ENCODE assay signal across 9 cellular contexts in the genomic region with DNA sequence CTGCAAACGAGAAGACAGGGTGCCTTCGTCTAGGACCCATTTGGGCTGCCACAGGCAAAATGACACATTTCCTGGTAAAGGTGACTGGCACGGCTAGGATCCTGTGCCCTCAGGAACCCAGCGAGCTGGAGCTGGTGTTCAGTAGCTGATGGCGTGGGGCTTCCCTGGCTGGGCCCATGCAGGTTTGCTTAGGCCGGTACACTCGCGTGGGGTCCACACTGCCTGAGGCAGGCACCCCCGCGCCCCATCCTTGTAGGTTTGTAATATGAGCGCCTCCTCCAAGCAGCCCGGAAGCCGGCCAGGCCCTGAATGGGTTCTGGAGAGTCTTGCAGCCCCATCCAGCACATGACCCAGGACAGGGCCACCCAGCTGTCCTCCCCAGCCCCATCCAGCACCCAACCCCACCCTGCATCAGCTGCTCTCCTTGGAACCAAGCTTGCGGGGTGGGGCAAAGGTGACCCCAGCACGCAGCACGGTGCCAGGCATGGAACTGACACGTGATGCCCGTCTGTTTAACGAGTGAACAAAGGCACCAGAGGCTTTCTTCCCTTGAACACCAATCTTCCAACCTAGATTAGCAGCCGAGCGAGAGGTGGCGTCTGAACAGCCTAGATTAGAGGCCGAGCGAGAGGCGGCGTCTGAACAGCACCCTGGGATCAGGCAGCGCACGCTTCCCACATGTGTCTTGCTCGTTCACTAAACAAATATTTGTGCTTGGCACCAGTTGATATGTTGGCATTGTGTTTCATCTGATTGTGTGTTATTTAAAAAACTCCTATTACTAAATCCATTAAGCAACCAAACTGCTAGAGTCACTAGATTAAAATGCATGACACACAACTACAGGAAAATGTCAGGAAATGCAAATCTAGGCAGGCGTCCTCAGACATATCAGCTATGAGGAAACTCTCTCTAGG.
DNase-seq lines count a peak whose midpoint lies in the region; ATAC-seq lines count a peak whose summit lies in the region.
"Had no signal": no experiment of that assay in that cellular context is flagged by ENCODE, and none has a peak within 500 bp of the region (broad histone marks: within the 10 kb centered on the region; RNA-seq: fewer than 3 reads in every experiment).

No MANE protein-coding gene starts in this region.

- H3K9me3 ChIP-seq in esophagus (ENCODE audit: control insufficient read depth in 2 of 2, insufficient read depth in 1 of 2, low read depth in 1 of 2, low read length in 1 of 2) (peaks cover 0 to 8% of the 10 kb centered on the region in 2 donors), trophoblast cell (ENCODE audit: insufficient read depth, low read depth, low read length) (peaks cover 8% of the 10 kb centered on the region)

- H3K9ac ChIP-seq in trophoblast cell (ENCODE audit: low read length) = no peak overlapping the region

- no peak overlapping the region for H3K23ac ChIP-seq in trophoblast cell (ENCODE audit: low read length)

- no peaks in the 10 kb centered on the region for H3K27me3 ChIP-seq in esophagus (ENCODE audit: control insufficient read depth in 1 of 2, insufficient read depth in 2 of 2, low read length in 2 of 2)
- no peaks in the 10 kb centered on the region for H3K27me3 ChIP-seq in trophoblast cell (ENCODE audit: insufficient read depth, low read length)

- H2AK5ac ChIP-seq in trophoblast cell (ENCODE audit: low read length) = no peak overlapping the region

- no peak overlapping the region for H3K4me3 Mint-ChIP-seq in activated CD4-positive, alpha-beta T cell treated with anti-CD3 and anti-CD28 coated beads for 36 hours

- H3K79me1 ChIP-seq in trophoblast cell (ENCODE audit: low read length) = no peaks in the 10 kb centered on the region

- H3K27ac ChIP-seq in esophagus (ENCODE audit: low read depth in 2 of 2, low read length in 1 of 2) (peak overlapping the region; percentile 39 to 66), trophoblast cell (ENCODE audit: low read depth, low read length) (no peak overlapping the region)

- H3K4me3 ChIP-seq in esophagus (ENCODE audit: low read depth in 1 of 2, low read length in 2 of 2) = no peak overlapping the region
- H3K4me3 ChIP-seq in trophoblast cell (ENCODE audit: low read depth, low read length) = peak overlapping the region; percentile 12

- H3K4me1 Mint-ChIP-seq in activated CD4-positive, alpha-beta T cell treated with anti-CD3 and anti-CD28 coated beads for 36 hours = no peaks in the 10 kb centered on the region

- H3K18ac ChIP-seq in trophoblast cell (ENCODE audit: low read length) = no peak overlapping the region

- 48 to 49% methylated on average over 30 of the region's 30 CpGs for WGBS in esophagus, 2 donors
- no CpG with 5 or more reads among the region's 30 CpGs for WGBS in trophoblast cell (ENCODE audit: extremely low coverage, insufficient coverage, insufficient read length)

- no peak overlapping the region for H3K4me2 ChIP-seq in trophoblast cell (ENCODE audit: low read length)

- H4K91ac ChIP-seq in trophoblast cell (ENCODE audit: low read depth, low read length) = no peak overlapping the region

- CTCF ChIA-PET in activated CD4-positive, alpha-beta T cell treated with anti-CD3 and anti-CD28 coated beads for 36 hours (lab: Charles Lee) = no interaction called here

- no peak overlapping the region for H2BK12ac ChIP-seq in trophoblast cell (ENCODE audit: low read length)

- H2BK5ac ChIP-seq in trophoblast cell (ENCODE audit: low read depth, low read length, poor library complexity) = no peak overlapping the region

- intact Hi-C loops in activated CD4-positive, alpha-beta T cell treated with anti-CD3 and anti-CD28 coated beads for 36 hours (cut with DNase I, micrococcal nuclease) = no loop called here

- H2AFZ ChIP-seq in trophoblast cell (ENCODE audit: insufficient read depth, low read length, poor library complexity) = no peak overlapping the region

- peaks cover 4% of the 10 kb centered on the region for H3K9me3 Mint-ChIP-seq in activated CD4-positive, alpha-beta T cell treated with anti-CD3 and anti-CD28 coated beads for 36 hours (ENCODE audit: low read depth)

- H2BK120ac ChIP-seq in trophoblast cell (ENCODE audit: insufficient read depth, low read length, poor library complexity) = no peak overlapping the region

- no peaks in the 10 kb centered on the region for H3K27me3 Mint-ChIP-seq in activated CD4-positive, alpha-beta T cell treated with anti-CD3 and anti-CD28 coated beads for 36 hours

- H3K4me1 ChIP-seq in esophagus (ENCODE audit: control insufficient read depth in 2 of 2, insufficient read depth in 2 of 2, low read length in 1 of 2) = peaks cover 4 to 6% of the 10 kb centered on the region in 2 donors
- H3K4me1 ChIP-seq in trophoblast cell (ENCODE audit: control insufficient read depth in 1 of 2, insufficient read depth in 2 of 2, low read length in 2 of 2) = no peaks in the 10 kb centered on the region

- no peak overlapping the region for H3K4ac ChIP-seq in trophoblast cell (ENCODE audit: low read depth, low read length)

- DNase-seq in EH (ENCODE audit: low read depth) (peak; percentile 2), NCI-H2171 (lab: John Stamatoyannopoulos, UW) (peak; percentile 43), trophoblast cell (peak in 1 of 2 donors; percentile 39)
- DNase-seq in activated CD4-positive, alpha-beta T cell treated with anti-CD3 and anti-CD28 coated beads for 36 hours = no peak
- no peak for DNase-seq in stimulated activated CD4-positive, alpha-beta T cell treated with anti-CD3 and anti-CD28 coated beads, Interleukin-12 subunit alpha, Interleukin-12 subunit beta, amount 100 ng/mL, for 4 hours
- DNase-seq: activated CD4-positive, alpha-beta T cell treated with anti-CD3 and anti-CD28 coated beads for 48 hours had no signal

- H3K14ac ChIP-seq in trophoblast cell (ENCODE audit: low read length) = no peak overlapping the region

- no peak for ATAC-seq in activated CD4-positive, alpha-beta T cell treated with anti-CD3 and anti-CD28 coated beads for 36 hours
- no peak for ATAC-seq in HG03378 (IDR thresholded peaks at IDR 0.05; ENCODE audit: unreplicated experiment)
- no peak for ATAC-seq in GM19035 (IDR thresholded peaks at IDR 0.05; ENCODE audit: unreplicated experiment)

- no peak overlapping the region for H4K12ac ChIP-seq in trophoblast cell (ENCODE audit: low read depth, low read length)

- POLR2A ChIA-PET in activated CD4-positive, alpha-beta T cell treated with anti-CD3 and anti-CD28 coated beads for 36 hours (lab: Charles Lee) = no interaction called here

- no peak overlapping the region for H4K8ac ChIP-seq in trophoblast cell (ENCODE audit: low read depth, low read length)

- no peak overlapping the region for H3K27ac Mint-ChIP-seq in activated CD4-positive, alpha-beta T cell treated with anti-CD3 and anti-CD28 coated beads for 36 hours

- no peaks in the 10 kb centered on the region for H3K36me3 ChIP-seq in esophagus (ENCODE audit: control insufficient read depth in 2 of 2, insufficient read depth in 2 of 2, low read length in 1 of 2)
- no peaks in the 10 kb centered on the region for H3K36me3 ChIP-seq in trophoblast cell (ENCODE audit: control insufficient read depth in 1 of 2, insufficient read depth in 2 of 2, low read length in 2 of 2)

- no peaks in the 10 kb centered on the region for H3K79me2 ChIP-seq in trophoblast cell (ENCODE audit: control insufficient read depth, insufficient read depth, low read length, poor library complexity)

- H3K36me3 Mint-ChIP-seq in activated CD4-positive, alpha-beta T cell treated with anti-CD3 and anti-CD28 coated beads for 36 hours (ENCODE audit: low read depth) = no peaks in the 10 kb centered on the region

Comparison
In these comparisons a context has a peak if more than half of its experiments do, and no peak if none do; other contexts are left out.
1. DNase-seq: peak in EH (single experiment) and NCI-H2171 (single experiment); none in activated CD4-positive, alpha-beta T cell treated with anti-CD3 and anti-CD28 coated beads for 36 hours (single experiment) and stimulated activated CD4-positive, alpha-beta T cell treated with anti-CD3 and anti-CD28 coated beads, Interleukin-12 subunit alpha, Interleukin-12 subunit beta, amount 100 ng/mL, for 4 hours (single experiment).